25 cellular contexts compared by ENCODE assay signal in genomic region chr10:19706904-19707303, GRCh38.
"Had no signal": no experiment of that assay in that cellular context is flagged by ENCODE, and none has a peak within 500 bp of the region (broad histone marks: within the 10 kb centered on the region; RNA-seq: fewer than 3 reads in every experiment).

No MANE protein-coding gene starts in this region.

- H3K4me1 Mint-ChIP-seq: activated CD4-positive, alpha-beta memory T cell treated with anti-CD3 and anti-CD28 coated beads, Interleukin-2, amount 10 ng/mL, durations not matched to agents 7 days and 5 days; activated CD4-positive, alpha-beta T cell treated with anti-CD3 and anti-CD28 coated beads, Interleukin-2, amount 10 ng/mL, durations not matched to agents 7 days and 5 days; activated naive CD8-positive, alpha-beta T cell treated with anti-CD3 and anti-CD28 coated beads, Interleukin-2, amount 10 ng/mL, durations not matched to agents 7 days and 5 days had no signal

- H3K27ac ChIP-seq: brain microvascular endothelial cell had no signal

- H3K27me3 ChIP-seq: brain microvascular endothelial cell had no signal

- DNase-seq: activated CD4-positive, alpha-beta memory T cell treated with anti-CD3 and anti-CD28 coated beads, Interleukin-2, amount 10 ng/mL, durations not matched to agents 7 days and 5 days; activated CD4-positive, alpha-beta T cell treated with anti-CD3 and anti-CD28 coated beads for 1 hour; activated CD4-positive, alpha-beta T cell treated with anti-CD3 and anti-CD28 coated beads for 4 hours; activated CD4-positive, alpha-beta T cell treated with anti-CD3 and anti-CD28 coated beads, Interleukin-2, amount 10 ng/mL, durations not matched to agents 7 days and 5 days; activated CD4-positive, alpha-beta T cell treated with anti-CD3 and anti-CD28 coated beads, Interleukin-2, amount 50 U/mL, for 4 hours; activated CD8-positive, alpha-beta memory T cell treated with anti-CD3 and anti-CD28 coated beads, Interleukin-2, amount 50 U/mL, for 48 hours; activated gamma-delta T cell; activated naive CD4-positive, alpha-beta T cell; activated naive CD4-positive, alpha-beta T cell treated with anti-CD3 and anti-CD28 coated beads, Interleukin-2, amount 50 U/mL, for 16 hours; activated naive CD8-positive, alpha-beta T cell treated with anti-CD3 and anti-CD28 coated beads, Interleukin-2, amount 10 ng/mL, durations not matched to agents 7 days and 5 days; activated T-cell treated with anti-CD3 and anti-CD28 coated beads for 4 hours; activated T-cell treated with anti-CD3 and anti-CD28 coated beads, Interleukin-2, amount 50 U/mL, for 24 hours; activated T-cell treated with anti-CD3 and anti-CD28 coated beads, Interleukin-2, amount 50 U/mL, for 72 hours; amniotic stem cell; anterior cingulate cortex; brain microvascular endothelial cell; caudate nucleus; cortex of kidney; dermis blood vessel endothelial cell; effector CD4-positive, alpha-beta T cell; effector memory CD8-positive, alpha-beta T cell; foreskin fibroblast; head of caudate nucleus; T-helper 2 cell had no signal

- H3K27me3 Mint-ChIP-seq: activated CD4-positive, alpha-beta memory T cell treated with anti-CD3 and anti-CD28 coated beads, Interleukin-2, amount 10 ng/mL, durations not matched to agents 7 days and 5 days; activated CD4-positive, alpha-beta T cell treated with anti-CD3 and anti-CD28 coated beads, Interleukin-2, amount 10 ng/mL, durations not matched to agents 7 days and 5 days; activated naive CD8-positive, alpha-beta T cell treated with anti-CD3 and anti-CD28 coated beads, Interleukin-2, amount 10 ng/mL, durations not matched to agents 7 days and 5 days; activated T-cell treated with anti-CD3 and anti-CD28 coated beads, Interleukin-2, amount 50 U/mL, for 24 hours; effector memory CD8-positive, alpha-beta T cell had no signal

- H3K27ac Mint-ChIP-seq: activated CD4-positive, alpha-beta memory T cell treated with anti-CD3 and anti-CD28 coated beads, Interleukin-2, amount 10 ng/mL, durations not matched to agents 7 days and 5 days; activated CD4-positive, alpha-beta T cell treated with anti-CD3 and anti-CD28 coated beads, Interleukin-2, amount 10 ng/mL, durations not matched to agents 7 days and 5 days; activated naive CD8-positive, alpha-beta T cell treated with anti-CD3 and anti-CD28 coated beads, Interleukin-2, amount 10 ng/mL, durations not matched to agents 7 days and 5 days; activated T-cell treated with anti-CD3 and anti-CD28 coated beads, Interleukin-2, amount 50 U/mL, for 24 hours; activated T-cell treated with anti-CD3 and anti-CD28 coated beads, Interleukin-2, amount 50 U/mL, for 72 hours; effector memory CD8-positive, alpha-beta T cell had no signal

- ATAC-seq: activated T-cell treated with anti-CD3 and anti-CD28 coated beads, Interleukin-2, amount 50 U/mL, for 72 hours; effector memory CD8-positive, alpha-beta T cell; esophagus mucosa had no signal

- H3K4me3 Mint-ChIP-seq: activated CD4-positive, alpha-beta memory T cell treated with anti-CD3 and anti-CD28 coated beads, Interleukin-2, amount 10 ng/mL, durations not matched to agents 7 days and 5 days; activated CD4-positive, alpha-beta T cell treated with anti-CD3 and anti-CD28 coated beads, Interleukin-2, amount 10 ng/mL, durations not matched to agents 7 days and 5 days; activated naive CD8-positive, alpha-beta T cell treated with anti-CD3 and anti-CD28 coated beads, Interleukin-2, amount 10 ng/mL, durations not matched to agents 7 days and 5 days; activated T-cell treated with anti-CD3 and anti-CD28 coated beads, Interleukin-2, amount 50 U/mL, for 24 hours; activated T-cell treated with anti-CD3 and anti-CD28 coated beads, Interleukin-2, amount 50 U/mL, for 72 hours; effector memory CD8-positive, alpha-beta T cell had no signal
